8 cellular contexts compared by ENCODE assay signal in the genomic region with DNA sequence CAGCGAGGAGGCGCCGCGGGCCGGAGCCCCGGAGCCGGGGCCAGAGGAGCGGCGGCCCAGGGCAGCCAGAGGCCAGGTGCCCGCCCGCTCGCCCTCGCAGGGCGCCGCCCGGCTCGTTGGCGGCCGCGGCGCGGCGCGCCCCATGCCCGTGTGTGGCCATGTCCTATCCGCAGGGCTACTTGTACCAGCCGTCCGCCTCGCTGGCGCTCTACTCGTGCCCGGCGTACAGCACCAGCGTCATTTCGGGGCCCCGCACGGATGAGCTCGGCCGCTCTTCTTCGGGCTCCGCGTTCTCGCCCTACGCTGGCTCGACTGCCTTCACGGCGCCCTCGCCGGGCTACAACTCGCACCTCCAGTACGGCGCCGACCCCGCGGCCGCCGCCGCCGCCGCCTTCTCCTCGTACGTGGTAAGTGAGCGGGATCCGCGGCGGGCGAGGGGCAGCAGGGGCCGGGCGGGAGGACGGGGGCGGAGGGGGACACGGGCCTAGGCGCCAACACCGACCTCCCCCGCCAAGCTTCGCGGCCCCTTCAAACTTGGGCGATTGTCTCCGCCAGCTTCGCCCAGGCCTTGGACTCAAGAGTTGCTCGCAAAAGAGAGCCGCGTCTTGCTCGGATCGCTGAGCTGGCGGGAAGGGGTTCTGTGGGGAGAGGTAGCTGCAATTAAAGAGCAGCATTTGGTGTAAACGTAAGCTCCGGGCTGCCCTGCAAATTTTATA. TPM values are rescaled to one million over a fixed set of nuclear protein-coding genes. Genes with fewer than 3 reads are reported as not detected.
A peak's percentile ranks its signal among the peaks of the same experiment; 100 is the strongest.
DNase-seq lines count a peak whose midpoint lies in the region; ATAC-seq, FAIRE-seq and TF ChIP-seq lines count a peak whose summit lies in the region.

No MANE protein-coding gene starts in this region.

- no TSS peak for BruUV-seq in K562 (replicated peaks; lab: Mats Ljungman, UMichigan)

- H3K9me3 ChIP-seq in K562 (replicated peaks; ENCODE audit: control insufficient read depth, insufficient read depth, low read depth, low read length) (0 out of 2 replicates have a peak, but pooled peaks cover 1% of the 10 kb centered on the region), transverse colon (no peaks in the 10 kb centered on the region)

- H3K9me1 ChIP-seq in K562 (ENCODE audit: control insufficient read depth, insufficient read depth, low read length) = no peaks in the 10 kb centered on the region

- H3K4me2 ChIP-seq in K562 (ENCODE audit: insufficient read depth, low read length) = peak overlapping the region; percentile 97

- CTCF ChIA-PET in K562 (lab: Yijun Ruan, JAX; ENCODE audit: low intra/inter-chr PET ratio) = interaction anchor here (0.7 kb wide), 1 partner anchor 277 kb away, joined by 3 read pairs; no protein-coding TSS in a partner anchor

- 4% methylated on average over 28 of the region's 88 CpGs for whole genome bisulfite sequencing in K562 (ENCODE audit: insufficient coverage, low coverage, missing lambda C conversion rate)
- WGBS in transverse colon (ENCODE audit: low coverage in 1 of 2), 2 donors = 8% methylated on average over 61 of the region's 88 CpGs; no CpG with 5 or more reads in 1 of the 2 donors

- POLR2A ChIA-PET in K562 (lab: Yijun Ruan, JAX) = interaction anchor here (0.6 kb wide), 1 partner anchor 17 kb away, joined by 3 read pairs; no protein-coding TSS in a partner anchor

- ATAC-seq in K562 (no peak), left lobe of liver (no peak), GM19328 (IDR thresholded peaks at IDR 0.05; ENCODE audit: unreplicated experiment) (no peak)

- TF ChIP-seq RAD21 in K562 (CRISPR knock-in tag; conservative IDR thresholded peaks at IDR 0.05 in 1 of 2, IDR thresholded peaks at IDR 0.05 in 1 of 2) = no peak

- peak overlapping the region; percentile 68 to 95 for H3K9ac ChIP-seq in K562 (ENCODE audit: insufficient read depth in 1 of 2, low read depth in 2 of 2, low read length in 2 of 2)

- H3K27me3 ChIP-seq in K562 (ENCODE audit: control insufficient read depth in 2 of 2, insufficient read depth in 2 of 2, low read length in 2 of 2) (no peaks in the 10 kb centered on the region), transverse colon (peaks cover 96% of the 10 kb centered on the region)

- peaks cover 5% of the 10 kb centered on the region; the same call in 1 of the 2 replicates for H4K20me1 ChIP-seq in K562 (replicated peaks; ENCODE audit: control insufficient read depth, insufficient read depth, low read length)

- no peak for FAIRE-seq in K562 (lab: Jason Lieb, UNC)

- peak overlapping the region; percentile 59; the same call in 2 of the 3 replicates for H3K27ac ChIP-seq in K562 (ENCODE audit: extremely low read depth, low read depth, low read length)
- H3K27ac ChIP-seq in transverse colon = peak overlapping the region in 1 of 4 donors; percentile 49

- peaks cover 25% of the 10 kb centered on the region for H3K79me2 ChIP-seq in K562 (ENCODE audit: control insufficient read depth, insufficient read depth, low read length)

- intact Hi-C loops in K562 (cut with micrococcal nuclease) (no loop called here), transverse colon (cut with DNase I; ENCODE audit: low total_unique reads) (no loop called here)

- TF ChIP-seq CTCF in K562 (IDR thresholded peaks at IDR 0.05 in 2 of 3, conservative IDR thresholded peaks at IDR 0.05 in 1 of 3; ENCODE audit: insufficient read depth in 2 of 3, low read depth in 1 of 3, low read length in 3 of 3) (no peak), transverse colon (IDR thresholded peaks at IDR 0.05) (no peak)

- TF ChIP-seq POLR2A in K562 (conservative IDR thresholded peaks at IDR 0.05) (no peak), transverse colon (IDR thresholded peaks at IDR 0.05) (no peak)

- peaks cover 19 to 37% of the 10 kb centered on the region in 2 experiments for H3K4me1 ChIP-seq in K562 (replicated peaks in 1 of 2; ENCODE audit: control insufficient read depth in 2 of 2, insufficient read depth in 2 of 2, low read length in 2 of 2)
- peaks cover 7 to 36% (median 25%) of the 10 kb centered on the region in 4 donors for H3K4me1 ChIP-seq in transverse colon

- H3K4me3 ChIP-seq in K562 (peak overlapping the region; percentile 80), transverse colon (peak overlapping the region; percentile 11 to 66 (median 46))

- TF ChIP-seq EP300 in K562 (IDR thresholded peaks at IDR 0.05; ENCODE audit: low read length) (no peak), transverse colon (IDR thresholded peaks at IDR 0.05; ENCODE audit: low read depth) (no peak)

- in situ Hi-C loops in K562 (cut with MboI) = no loop called here
- in situ Hi-C loops in transverse colon (cut with MboI; ENCODE audit: low pct_ligation_motif_present in 1 of 4, low pct_unique_long_range_greater_than_20kb in 1 of 4, low sequenced_read_pairs in 3 of 4) = loop anchor here in 1 of 4 donors (25.0 kb wide), 1 partner anchor 644 kb away; a partner anchor contains a TSS

- peaks cover 7% of the 10 kb centered on the region; the same call in 1 of the 3 replicates for H3K36me3 ChIP-seq in K562 (ENCODE audit: control insufficient read depth, insufficient read depth, low read length)
- H3K36me3 ChIP-seq in transverse colon = no peaks in the 10 kb centered on the region

- H2AFZ ChIP-seq in K562 (ENCODE audit: low read depth, low read length) = peak overlapping the region; percentile 92

- DNase-seq in NOMO-1 (lab: John Stamatoyannopoulos, UW; ENCODE audit: unreplicated experiment in 2 of 2) (peak; percentile 19 to 27), NOMO-1 treated with dmso at 0.1 percent for 144 hours (lab: John Stamatoyannopoulos, UW; ENCODE audit: unreplicated experiment) (no peak), NCI-H146 (lab: John Stamatoyannopoulos, UW) (peak; percentile 63), K562 (ENCODE audit: extremely low read depth in 1 of 4, low spot score in 3 of 4) (peak; percentile 21 to 51 (median 40)), left kidney (ENCODE audit: low read depth, low spot score) (peak; percentile 69), transverse colon (no peak), left lobe of liver (ENCODE audit: low spot score) (no peak)

TF ChIP-seq in K562, 482 proteins besides CTCF, POLR2A, EP300 and RAD21 (continues in another document):
- TF ChIP-seq RFX7 (CRISPR knock-in tag; IDR thresholded peaks at IDR 0.05) (no peak), SIN3B (IDR thresholded peaks at IDR 0.05; ENCODE audit: low read depth) (0 out of 2 replicates have a peak, but pooled peaks have one; percentile 13), MEF2D (tag; conservative IDR thresholded peaks at IDR 0.05; ENCODE audit: low read depth) (no peak), KAT7 (CRISPR knock-in tag; IDR thresholded peaks at IDR 0.05; ENCODE audit: borderline replicate concordance) (no peak), HDAC6 (IDR thresholded peaks at IDR 0.05; ENCODE audit: low read depth, low read length) (0 out of 2 replicates have a peak, but pooled peaks have one; percentile 28), RBBP5 (IDR thresholded peaks at IDR 0.05; ENCODE audit: borderline replicate concordance, insufficient read depth, low read length, poor library complexity, severe bottlenecking) (peak; percentile 29), CXXC5 (CRISPR knock-in tag; IDR thresholded peaks at IDR 0.05) (0 out of 2 replicates have a peak, but pooled peaks have one; percentile 22), OTX1 (CRISPR knock-in tag; IDR thresholded peaks at IDR 0.05) (no peak), NFYB (IDR thresholded peaks at IDR 0.05; ENCODE audit: extremely low read depth, insufficient read length) (no peak), CCNT2 (IDR thresholded peaks at IDR 0.05; ENCODE audit: borderline replicate concordance, extremely low read depth, insufficient read length, low read depth, low read length) (peak; percentile 36), KDM1A (IDR thresholded peaks at IDR 0.05) (no peak), MYC (IDR thresholded peaks at IDR 0.05; ENCODE audit: low read depth, low read length) (no peak), MYC (CRISPR knock-in tag; IDR thresholded peaks at IDR 0.05; ENCODE audit: borderline replicate concordance, low read depth) (no peak), HNRNPL (IDR thresholded peaks at IDR 0.05; ENCODE audit: low read depth, low read length) (no peak; the same call in 1 of the 2 replicates), PHF8 (IDR thresholded peaks at IDR 0.05; ENCODE audit: borderline replicate concordance, low read length) (peak; percentile 13; the same call in 1 of the 2 replicates), PHF20 (IDR thresholded peaks at IDR 0.05; ENCODE audit: partially characterized antibody) (no peak)
- TF ChIP-seq, protein P1, sequence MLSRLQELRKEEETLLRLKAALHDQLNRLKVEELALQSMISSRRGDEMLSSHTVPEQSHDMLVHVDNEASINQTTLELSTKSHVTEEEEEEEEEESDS (CRISPR knock-in tag; IDR thresholded peaks at IDR 0.05) = no peak

RNA-seq across cellular contexts. Expression of a gene that starts 0.5 kb away (rescaled TPM):
- total RNA-seq in K562 (2011; cell fraction: chromatin; rRNA removed; ENCODE audit: low replicate concordance) = 0.60 and 1.6 TPM in 2 replicates
- 2.1 and 2.3 TPM in 2 replicates for total RNA-seq in K562 (2011; cell fraction: nucleolus; rRNA removed)
- 1.2 and 2.0 TPM in 2 replicates for total RNA-seq in K562 (2011; cell fraction: nucleoplasm; rRNA removed)
- 2.2 and 4.2 TPM in 2 replicates for total RNA-seq in K562 (2014; rRNA removed)
- total RNA-seq in K562 (2014; rRNA removed; fragmentation: Illumina TruSeq; extraction: Trizol) = 0.70 and 0.91 TPM in 2 replicates
- total RNA-seq in K562 (2015; rRNA removed; fragmentation: Illumina TruSeq; extraction: Trizol) = 0.90 and 0.94 TPM in 2 replicates
- 2.6 and 3.0 TPM in 2 replicates for total RNA-seq in K562 (2021)
- 0.67 and 0.89 TPM in 2 replicates for polyA plus RNA-seq in K562 (2011; rRNA removed)
- polyA plus RNA-seq in K562 (2011; cell fraction: cytosol; rRNA removed) = 0.47 and 1.7 TPM in 2 replicates
- 1.9 and 3.0 TPM in 2 replicates for polyA plus RNA-seq in K562 (2011; cell fraction: nucleus; rRNA removed)
- 1.2 and 1.6 TPM in 2 replicates for polyA plus RNA-seq in K562 (2012)
- 1.2 and 1.4 TPM in 2 replicates for polyA plus RNA-seq in K562 (2014; fragmentation: Illumina TruSeq; extraction: Trizol)
- polyA plus RNA-seq in K562 (2014; fragmentation: Nextera tagmentation; extraction: Ambion mirVana) = under 1 TPM; 0.20 to 0.21 TPM
- polyA plus RNA-seq in K562 (2014; rRNA removed) = 1.8 and 2.0 TPM in 2 replicates
- 0.32 and 0.66 TPM in 2 replicates for polyA minus RNA-seq in K562 (2011; rRNA and poly(A)+ RNA removed)
- polyA minus RNA-seq in K562 (2011; cell fraction: cytosol; rRNA and poly(A)+ RNA removed) = 1.5 TPM in 2 replicates
- 2.2 and 3.9 TPM in 2 replicates for polyA minus RNA-seq in K562 (2011; cell fraction: nucleus; rRNA and poly(A)+ RNA removed)
- total RNA-seq in transverse colon = not detected
- total RNA-seq in left lobe of liver = 0.08 TPM

Comparison
In these comparisons a context has a peak if more than half of its experiments do, and no peak if none do; other contexts are left out.
1. DNase-seq: peak in NOMO-1 (2 of 2), NCI-H146 (single experiment), K562 (4 of 4) and left kidney (single experiment); none in NOMO-1 treated with dmso at 0.1 percent for 144 hours (single experiment), transverse colon (single experiment) and left lobe of liver (single experiment).